9 cellular contexts compared by ENCODE assay signal in genomic region chr10:13784067-13784466, GRCh38.
DNase-seq lines count a peak whose midpoint lies in the region; ATAC-seq, FAIRE-seq and TF ChIP-seq lines count a peak whose summit lies in the region.
"Had no signal": no experiment of that assay in that cellular context is flagged by ENCODE, and none has a peak within 500 bp of the region (broad histone marks: within the 10 kb centered on the region; RNA-seq: fewer than 3 reads in every experiment).

No MANE protein-coding gene starts in this region.

- H3K4ac ChIP-seq in mesenchymal stem cell (ENCODE audit: low read depth in 1 of 2, low read length in 2 of 2) = no peak overlapping the region
- no peak overlapping the region for H3K4ac ChIP-seq in neuronal stem cell (ENCODE audit: low read length)

- H2BK12ac ChIP-seq in mesenchymal stem cell (ENCODE audit: low read length in 2 of 2) (no peak overlapping the region), neuronal stem cell (ENCODE audit: low read length) (no peak overlapping the region)

- H3K27me3 Mint-ChIP-seq in activated CD4-positive, alpha-beta T cell treated with anti-CD3 and anti-CD28 coated beads, Interleukin-2, amount 10 ng/mL, durations not matched to agents 7 days and 5 days = no peaks in the 10 kb centered on the region

- no CpG with 5 or more reads among the region's 2 CpGs for WGBS in mesenchymal stem cell
- no CpG with 5 or more reads among the region's 2 CpGs for WGBS in neuronal stem cell (ENCODE audit: extremely low coverage in 2 of 2, insufficient read length in 2 of 2, insufficient replicate concordance in 1 of 2), 2 donors

- ATAC-seq in HCT116 = peak; percentile 63

- no peak overlapping the region for H4K8ac ChIP-seq in mesenchymal stem cell (ENCODE audit: low read length)
- H4K8ac ChIP-seq in neuronal stem cell (ENCODE audit: low read depth, low read length) = no peak overlapping the region

- H3K9me2 ChIP-seq in HCT116 (ENCODE audit: insufficient read depth) = no peaks in the 10 kb centered on the region

- H4K20me1 ChIP-seq in HCT116 (ENCODE audit: insufficient read depth) = no peaks in the 10 kb centered on the region

- POLR2A ChIA-PET in HCT116 (lab: Charles Lee) = no interaction called here
- POLR2A ChIA-PET in activated CD4-positive, alpha-beta T cell treated with anti-CD3 and anti-CD28 coated beads, Interleukin-2, amount 10 ng/mL, durations not matched to agents 7 days and 5 days (lab: Charles Lee) = interaction anchor here (1.0 kb wide), 1 partner anchor 401 kb away, joined by 4 read pairs; no protein-coding TSS in a partner anchor

- H3K9me3 ChIP-seq in HCT116 (ENCODE audit: control insufficient read depth in 1 of 2, insufficient read depth in 1 of 2, low read depth in 1 of 2, low read length in 2 of 2) (no peaks in the 10 kb centered on the region), mesenchymal stem cell (ENCODE audit: control insufficient read depth, low read length) (no peaks in the 10 kb centered on the region), neuronal stem cell (replicated peaks in 1 of 2; ENCODE audit: control insufficient read depth in 2 of 2, insufficient read depth in 1 of 2, low read depth in 1 of 2, low read length in 2 of 2) (no peaks in the 10 kb centered on the region)

- H3K36me3 Mint-ChIP-seq in activated CD4-positive, alpha-beta T cell treated with anti-CD3 and anti-CD28 coated beads, Interleukin-2, amount 10 ng/mL, durations not matched to agents 7 days and 5 days (ENCODE audit: low read depth) = no peaks in the 10 kb centered on the region

- H2AFZ ChIP-seq in HCT116 (ENCODE audit: low read depth, low read length, poor library complexity, severe bottlenecking) (no peak overlapping the region), mesenchymal stem cell (ENCODE audit: low read depth, low read length) (no peak overlapping the region), neuronal stem cell (ENCODE audit: low read length) (no peak overlapping the region)
- H2AFZ ChIP-seq: parathyroid adenoma had no signal

- no peaks in the 10 kb centered on the region for H3K9me3 Mint-ChIP-seq in activated CD4-positive, alpha-beta T cell treated with anti-CD3 and anti-CD28 coated beads, Interleukin-2, amount 10 ng/mL, durations not matched to agents 7 days and 5 days

- H3K14ac ChIP-seq in mesenchymal stem cell (ENCODE audit: low read length in 2 of 2) (no peak overlapping the region), neuronal stem cell (ENCODE audit: low read length) (no peak overlapping the region)

- DNase-seq in ELF-1 (ENCODE audit: low read depth, low spot score) (peak; percentile 29), HCT116 (ENCODE audit: low read depth, low spot score) (no peak), mesenchymal stem cell (peak; percentile 67), cortex of kidney (lab: John Stamatoyannopoulos, UW) (no peak), hypothalamus (lab: John Stamatoyannopoulos, UW) (no peak), neuronal stem cell (ENCODE audit: low spot score) (no peak), GM12892 (ENCODE audit: insufficient read length) (no peak)
- peak; percentile 58 for DNase-seq in activated CD4-positive, alpha-beta T cell treated with anti-CD3 and anti-CD28 coated beads, Interleukin-2, amount 10 ng/mL, durations not matched to agents 7 days and 5 days

- RAD21 ChIA-PET in HCT116 (lab: Charles Lee; ENCODE audit: low non-redundant PET in 1 of 2, low total read pairs in 2 of 2, uncharacterized antibody in 2 of 2, unreplicated experiment in 2 of 2) = no interaction called here

- H3K4me2 ChIP-seq in HCT116 (ENCODE audit: low read length) = no peak overlapping the region
- H3K4me2 ChIP-seq in mesenchymal stem cell (ENCODE audit: low read length, poor library complexity, severe bottlenecking) = no peak overlapping the region
- no peak overlapping the region for H3K4me2 ChIP-seq in neuronal stem cell (ENCODE audit: insufficient read depth, low read length, poor library complexity, severe bottlenecking)

- H2AK5ac ChIP-seq in mesenchymal stem cell (ENCODE audit: low read length, severe bottlenecking) (peak overlapping the region; percentile 61), neuronal stem cell (ENCODE audit: low read depth, low read length) (no peak overlapping the region)

- H3K27me3 ChIP-seq in HCT116 (ENCODE audit: insufficient read depth, low read length) (no peaks in the 10 kb centered on the region), mesenchymal stem cell (ENCODE audit: control insufficient read depth in 1 of 2, insufficient read depth in 1 of 2, low read length in 2 of 2) (no peaks in the 10 kb centered on the region), neuronal stem cell (ENCODE audit: control insufficient read depth in 3 of 3, insufficient read depth in 3 of 3, low read depth in 1 of 3, low read length in 3 of 3) (no peaks in the 10 kb centered on the region)

- H2BK5ac ChIP-seq in mesenchymal stem cell (ENCODE audit: low read depth, low read length, poor library complexity, severe bottlenecking) = no peak overlapping the region
- H2BK5ac ChIP-seq in neuronal stem cell (ENCODE audit: low read length) = no peak overlapping the region

- no peak overlapping the region for H3K4me3 Mint-ChIP-seq in activated CD4-positive, alpha-beta T cell treated with anti-CD3 and anti-CD28 coated beads, Interleukin-2, amount 10 ng/mL, durations not matched to agents 7 days and 5 days

- H3K27ac Mint-ChIP-seq in activated CD4-positive, alpha-beta T cell treated with anti-CD3 and anti-CD28 coated beads, Interleukin-2, amount 10 ng/mL, durations not matched to agents 7 days and 5 days = peak overlapping the region; percentile 48

- CTCF ChIA-PET in HCT116 (lab: Charles Lee) = interaction anchor here (1.2 kb wide), 2 partner anchors 20 to 310 kb away, joined by 3 to 5 read pairs; no protein-coding TSS in a partner anchor
- CTCF ChIA-PET in activated CD4-positive, alpha-beta T cell treated with anti-CD3 and anti-CD28 coated beads, Interleukin-2, amount 10 ng/mL, durations not matched to agents 7 days and 5 days (lab: Charles Lee) = interaction anchor here (0.5 to 0.7 kb wide), 2 partner anchors 418 to 1401 kb away, joined by 4 to 5 read pairs; no protein-coding TSS in a partner anchor

- H2BK15ac ChIP-seq in mesenchymal stem cell (ENCODE audit: low read depth, poor library complexity, severe bottlenecking) (no peak overlapping the region), neuronal stem cell (ENCODE audit: low read length) (no peak overlapping the region)

- peak overlapping the region in 1 of 2 experiments; percentile 21 for H3K18ac ChIP-seq in mesenchymal stem cell (ENCODE audit: low read depth in 1 of 2, low read length in 2 of 2)
- H3K18ac ChIP-seq in neuronal stem cell (ENCODE audit: low read length) = no peak overlapping the region

- H3K79me2 ChIP-seq in HCT116 (ENCODE audit: insufficient read depth, low read length) = no peaks in the 10 kb centered on the region
- H3K79me2 ChIP-seq: parathyroid adenoma had no signal

- TF ChIP-seq CTCF in HCT116 (IDR thresholded peaks at IDR 0.05 in 2 of 3, conservative IDR thresholded peaks at IDR 0.05 in 1 of 3; ENCODE audit: borderline replicate concordance in 1 of 3, insufficient read depth in 1 of 3, low read depth in 2 of 3, low read length in 2 of 3) = peak; percentile 10 to 23 (median 12); a peak in 1 of 6 replicates

- H4K91ac ChIP-seq in mesenchymal stem cell (ENCODE audit: low read length) (no peak overlapping the region), neuronal stem cell (ENCODE audit: low read depth, low read length, poor library complexity) (no peak overlapping the region)

- no peak overlapping the region for H3K27ac ChIP-seq in HCT116 (ENCODE audit: low read depth, low read length)
- peak overlapping the region; percentile 31 for H3K27ac ChIP-seq in mesenchymal stem cell (ENCODE audit: low read length, poor library complexity, severe bottlenecking)
- H3K27ac ChIP-seq in neuronal stem cell (replicated peaks; ENCODE audit: low read length) = no peak overlapping the region
- H3K27ac ChIP-seq: parathyroid adenoma had no signal

- TF ChIP-seq RAD21 in HCT116 (IDR thresholded peaks at IDR 0.05; ENCODE audit: low read depth) = peak; percentile 39; the same call in 1 of the 2 replicates

- no peak overlapping the region for H3K23ac ChIP-seq in mesenchymal stem cell (ENCODE audit: low read length in 2 of 2)
- no peak overlapping the region for H3K23ac ChIP-seq in neuronal stem cell (ENCODE audit: low read depth, low read length, poor library complexity)

- no peak overlapping the region for H3K9ac ChIP-seq in HCT116 (ENCODE audit: low read length)
- H3K9ac ChIP-seq in mesenchymal stem cell (ENCODE audit: low read length) = no peak overlapping the region
- no peak overlapping the region for H3K9ac ChIP-seq in neuronal stem cell (ENCODE audit: low read depth, low read length, poor library complexity)
- H3K9ac ChIP-seq: parathyroid adenoma had no signal

- H2BK120ac ChIP-seq in mesenchymal stem cell (ENCODE audit: low read depth, low read length) = no peak overlapping the region
- H2BK120ac ChIP-seq in neuronal stem cell (ENCODE audit: low read depth, low read length) = no peak overlapping the region

- peaks cover 15% of the 10 kb centered on the region for H3K4me1 Mint-ChIP-seq in activated CD4-positive, alpha-beta T cell treated with anti-CD3 and anti-CD28 coated beads, Interleukin-2, amount 10 ng/mL, durations not matched to agents 7 days and 5 days

- no TSS peak for BruUV-seq in HCT116 (replicated peaks; lab: Mats Ljungman, UMichigan)

- H3K4me1 ChIP-seq in HCT116 (ENCODE audit: control insufficient read depth in 1 of 2, insufficient read depth in 2 of 2, low read length in 2 of 2) = no peaks in the 10 kb centered on the region
- peaks cover 12% of the 10 kb centered on the region for H3K4me1 ChIP-seq in mesenchymal stem cell (ENCODE audit: control insufficient read depth, insufficient read depth, low read depth, low read length)
- H3K4me1 ChIP-seq in neuronal stem cell (ENCODE audit: control insufficient read depth in 2 of 2, insufficient read depth in 1 of 2, low read depth in 1 of 2, low read length in 2 of 2) = peaks cover 5 to 20% of the 10 kb centered on the region in 2 donors
- H3K4me1 ChIP-seq: parathyroid adenoma had no signal

- FAIRE-seq in GM12892 (lab: Jason Lieb, UNC) = no peak

- TF ChIP-seq POLR2A in HCT116 (IDR thresholded peaks at IDR 0.05; ENCODE audit: borderline replicate concordance, extremely low read depth, insufficient read depth, insufficient read length) (no peak), GM12892 (IDR thresholded peaks at IDR 0.05; ENCODE audit: low read depth, low read length) (no peak)

- H3K4me3 ChIP-seq in HCT116 (replicated peaks in 1 of 2; ENCODE audit: low read depth in 1 of 2, low read length in 2 of 2) (no peak overlapping the region), mesenchymal stem cell (ENCODE audit: insufficient read depth in 1 of 2, low read depth in 1 of 2, low read length in 2 of 2) (no peak overlapping the region), neuronal stem cell (ENCODE audit: low read length in 2 of 2) (no peak overlapping the region)

- H3K36me3 ChIP-seq in HCT116 (ENCODE audit: control insufficient read depth in 1 of 2, insufficient read depth in 2 of 2, low read length in 2 of 2) (no peaks in the 10 kb centered on the region), mesenchymal stem cell (ENCODE audit: control insufficient read depth in 1 of 2, insufficient read depth in 2 of 2, low read depth in 1 of 2, low read length in 2 of 2) (no peaks in the 10 kb centered on the region), neuronal stem cell (replicated peaks in 1 of 2; ENCODE audit: control insufficient read depth in 2 of 2, insufficient read depth in 2 of 2, low read length in 2 of 2) (peaks cover 0 to 51% of the 10 kb centered on the region in 2 donors)

- intact Hi-C loops in HCT116 (cut with micrococcal nuclease) = loop anchor here (10.0 kb wide), 1 partner anchor 401 kb away; no protein-coding TSS in a partner anchor

- H3K79me1 ChIP-seq in mesenchymal stem cell (replicated peaks; ENCODE audit: low read length, poor library complexity, severe bottlenecking) (peaks cover 2% of the 10 kb centered on the region), neuronal stem cell (ENCODE audit: low read depth, low read length) (no peaks in the 10 kb centered on the region)

Comparison
In these comparisons a context has a peak if more than half of its experiments do, and no peak if none do; other contexts are left out.
1. DNase-seq: peak in ELF-1 (single experiment), activated CD4-positive, alpha-beta T cell treated with anti-CD3 and anti-CD28 coated beads, Interleukin-2, amount 10 ng/mL, durations not matched to agents 7 days and 5 days (single experiment) and mesenchymal stem cell (single experiment); none in HCT116 (single experiment), cortex of kidney (single experiment), hypothalamus (0 of 51), neuronal stem cell (single experiment) and GM12892 (single experiment).